In the genomic region with DNA sequence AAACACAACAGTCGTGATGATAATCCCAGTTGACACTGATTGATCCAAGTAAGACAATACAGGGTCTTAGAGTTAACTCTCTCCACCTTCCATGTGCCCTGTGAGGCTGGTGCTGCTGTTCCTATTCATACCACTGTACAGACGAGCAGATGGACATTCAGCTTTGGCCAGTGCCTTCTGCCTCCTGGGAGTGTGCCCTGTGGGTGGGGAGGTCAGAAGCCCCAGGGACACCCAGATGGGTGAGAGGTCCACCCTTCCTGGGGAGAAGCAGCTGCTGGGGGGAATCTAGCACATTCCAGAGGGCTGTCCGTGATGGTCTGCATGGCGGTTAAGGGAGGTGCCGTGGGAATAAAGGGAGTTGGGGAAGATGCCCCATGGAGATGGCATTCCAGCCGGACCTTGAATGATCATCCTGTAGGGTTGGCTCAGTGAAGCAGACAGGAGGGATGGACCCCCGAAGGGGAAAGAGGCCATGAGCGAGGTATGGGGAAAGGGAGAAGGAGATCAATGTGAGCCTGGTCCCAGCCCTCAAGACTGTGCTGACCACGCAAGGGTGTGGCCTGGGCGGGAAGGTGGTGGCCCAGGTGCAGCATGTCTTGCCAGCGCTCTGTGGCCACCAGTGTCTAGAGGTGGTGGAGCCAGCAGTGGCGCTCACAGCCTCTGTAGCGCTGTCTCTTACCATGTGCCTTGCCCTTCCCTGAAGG, we compare ENCODE assay signal across 20 cellular contexts.
"Had no signal": no experiment of that assay in that cellular context is flagged by ENCODE, and none has a peak within 500 bp of the region (broad histone marks: within the 10 kb centered on the region; RNA-seq: fewer than 3 reads in every experiment).

No MANE protein-coding gene starts in this region.

- DNase-seq: activated CD4-positive, alpha-beta T cell treated with anti-CD3 and anti-CD28 coated beads, Interleukin-2, amount 50 U/mL, for 48 hours; activated effector memory CD4-positive, alpha-beta T cell treated with Interleukin-2 at 50 U/mL for 16 hours; activated naive CD4-positive, alpha-beta T cell treated with anti-CD3 and anti-CD28 coated beads, Interleukin-2, amount 10 ng/mL, durations not matched to agents 7 days and 5 days; activated naive CD8-positive, alpha-beta T cell treated with anti-CD3 and anti-CD28 coated beads, Interleukin-2, amount 50 U/mL, for 24 hours; activated T-cell treated with anti-CD3 and anti-CD28 coated beads, Interleukin-2, amount 50 U/mL, for 48 hours; brain microvascular endothelial cell; cerebellar nuclear complex; effector CD8-positive, alpha-beta T cell; esophagus squamous epithelium; left cardiac atrium; mesendoderm; psoas muscle; stimulated activated CD4-positive, alpha-beta T cell treated with anti-CD3 and anti-CD28 coated beads, Interleukin-4, amount 100 ng/mL, for 4 hours; SW 1271; T-helper 2 cell; upper lobe of left lung had no signal

- H3K4me3 ChIP-seq: esophagus squamous epithelium, psoas muscle, thoracic aorta, upper lobe of left lung had no signal

- H3K9me3 ChIP-seq: esophagus squamous epithelium, psoas muscle, thoracic aorta, upper lobe of left lung had no signal

- H3K9me3 Mint-ChIP-seq: activated naive CD4-positive, alpha-beta T cell treated with anti-CD3 and anti-CD28 coated beads, Interleukin-2, amount 10 ng/mL, durations not matched to agents 7 days and 5 days; activated naive CD8-positive, alpha-beta T cell treated with anti-CD3 and anti-CD28 coated beads, Interleukin-2, amount 50 U/mL, for 24 hours; nephron; stimulated activated memory B cell treated with anti-CD40 and anti-IgM and Interleukin-4, amounts not matched to agents 10 μg/mL and 1 μg/mL and 100 μg/mL, for 72 hours had no signal

- H3K4me1 Mint-ChIP-seq: activated naive CD4-positive, alpha-beta T cell treated with anti-CD3 and anti-CD28 coated beads, Interleukin-2, amount 10 ng/mL, durations not matched to agents 7 days and 5 days; activated naive CD8-positive, alpha-beta T cell treated with anti-CD3 and anti-CD28 coated beads, Interleukin-2, amount 50 U/mL, for 24 hours; nephron had no signal

- H3K27ac Mint-ChIP-seq: activated naive CD4-positive, alpha-beta T cell treated with anti-CD3 and anti-CD28 coated beads, Interleukin-2, amount 10 ng/mL, durations not matched to agents 7 days and 5 days; activated naive CD8-positive, alpha-beta T cell treated with anti-CD3 and anti-CD28 coated beads, Interleukin-2, amount 50 U/mL, for 24 hours; nephron; stimulated activated memory B cell treated with anti-CD40 and anti-IgM and Interleukin-4, amounts not matched to agents 10 μg/mL and 1 μg/mL and 100 μg/mL, for 72 hours had no signal

- H3K36me3 Mint-ChIP-seq: activated naive CD4-positive, alpha-beta T cell treated with anti-CD3 and anti-CD28 coated beads, Interleukin-2, amount 10 ng/mL, durations not matched to agents 7 days and 5 days; stimulated activated memory B cell treated with anti-CD40 and anti-IgM and Interleukin-4, amounts not matched to agents 10 μg/mL and 1 μg/mL and 100 μg/mL, for 72 hours had no signal

- H3K4me1 ChIP-seq: esophagus squamous epithelium had no signal

- H3K4me3 Mint-ChIP-seq: activated naive CD4-positive, alpha-beta T cell treated with anti-CD3 and anti-CD28 coated beads, Interleukin-2, amount 10 ng/mL, durations not matched to agents 7 days and 5 days; activated naive CD8-positive, alpha-beta T cell treated with anti-CD3 and anti-CD28 coated beads, Interleukin-2, amount 50 U/mL, for 24 hours; nephron; stimulated activated memory B cell treated with anti-CD40 and anti-IgM and Interleukin-4, amounts not matched to agents 10 μg/mL and 1 μg/mL and 100 μg/mL, for 72 hours had no signal

- H3K27ac ChIP-seq: brain microvascular endothelial cell, esophagus squamous epithelium, psoas muscle, thoracic aorta, upper lobe of left lung had no signal

- ATAC-seq: activated naive CD8-positive, alpha-beta T cell treated with anti-CD3 and anti-CD28 coated beads, Interleukin-2, amount 50 U/mL, for 24 hours; psoas muscle; sciatic nerve; stimulated activated memory B cell treated with anti-CD40 and anti-IgM and Interleukin-4, amounts not matched to agents 10 μg/mL and 1 μg/mL and 100 μg/mL, for 72 hours had no signal

- H3K27me3 Mint-ChIP-seq: activated naive CD4-positive, alpha-beta T cell treated with anti-CD3 and anti-CD28 coated beads, Interleukin-2, amount 10 ng/mL, durations not matched to agents 7 days and 5 days; activated naive CD8-positive, alpha-beta T cell treated with anti-CD3 and anti-CD28 coated beads, Interleukin-2, amount 50 U/mL, for 24 hours had no signal

- H3K27me3 ChIP-seq: brain microvascular endothelial cell, esophagus squamous epithelium, upper lobe of left lung had no signal

- H3K36me3 ChIP-seq: brain microvascular endothelial cell, esophagus squamous epithelium, thoracic aorta, upper lobe of left lung had no signal
